Comparison of ENCODE assay signal across 8 cellular contexts in the genomic region with DNA sequence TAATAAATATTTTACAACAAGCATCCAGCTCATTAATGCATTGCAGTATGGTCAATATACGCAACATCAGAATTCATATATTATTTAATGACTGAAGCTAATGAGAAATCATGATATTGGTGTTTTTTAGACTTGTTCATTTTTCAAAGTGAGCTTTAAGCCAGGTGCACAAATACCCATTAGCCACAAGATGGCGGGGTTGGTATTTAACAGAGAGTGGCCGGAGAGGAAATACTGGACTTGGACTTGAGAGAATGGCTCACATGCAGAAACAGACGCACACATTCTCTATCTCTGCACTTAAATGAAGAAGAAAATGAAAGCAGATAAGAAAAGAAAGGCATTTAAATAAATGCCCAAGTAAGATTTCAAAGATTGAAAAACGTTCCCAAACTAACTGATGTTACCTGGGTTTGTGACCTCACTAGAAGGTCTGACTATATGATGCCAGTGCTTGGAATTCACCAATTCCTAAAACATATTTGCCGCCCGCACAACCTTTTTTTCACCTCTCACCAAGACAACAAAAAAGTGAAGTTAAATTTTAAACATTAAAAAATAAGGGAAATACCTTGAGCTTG. TPM values are rescaled to one million over a fixed set of nuclear protein-coding genes. Genes with fewer than 3 reads are reported as not detected.
A peak's percentile ranks its signal among the peaks of the same experiment; 100 is the strongest.
DNase-seq lines count a peak whose midpoint lies in the region; ATAC-seq and TF ChIP-seq lines count a peak whose summit lies in the region.

No MANE protein-coding gene starts in this region.

- TF ChIP-seq RAD21 in liver (IDR thresholded peaks at IDR 0.05) = peak; percentile 92 to 94

- DNase-seq in NCI-H2107 treated with DMSO at 0.1 percent for 48 hours (lab: John Stamatoyannopoulos, UW; ENCODE audit: unreplicated experiment) = peak; percentile 23
- no peak for DNase-seq in NCI-H2107 (lab: John Stamatoyannopoulos, UW)
- peak; percentile 87 for DNase-seq in choroid plexus epithelial cell (ENCODE audit: low read depth)
- DNase-seq in ureter (ENCODE audit: low spot score) = peak; percentile 54

- ATAC-seq in GM19468 (IDR thresholded peaks at IDR 0.05; ENCODE audit: extremely low read depth, unreplicated experiment) (peak; percentile 51), HG03469 (IDR thresholded peaks at IDR 0.05; ENCODE audit: unreplicated experiment) (peak; percentile 47)

- H3K4me1 ChIP-seq in OCI-LY1 (ENCODE audit: insufficient read depth, low read length, severe bottlenecking) (no peaks in the 10 kb centered on the region), liver (ENCODE audit: control insufficient read depth in 4 of 4, insufficient read depth in 4 of 4, low read length in 3 of 4) (no peaks in the 10 kb centered on the region)

- H3K27ac ChIP-seq in OCI-LY1 (ENCODE audit: low read depth, low read length, poor library complexity, severe bottlenecking) (no peak overlapping the region), liver (ENCODE audit: low read depth in 1 of 2, low read length in 2 of 2) (no peak overlapping the region)

- H3K27me3 ChIP-seq in OCI-LY1 (ENCODE audit: insufficient read depth, low read length) (no peaks in the 10 kb centered on the region), liver (ENCODE audit: control insufficient read depth in 4 of 4, insufficient read depth in 4 of 4, low read length in 3 of 4) (no peaks in the 10 kb centered on the region)

- H3K9me3 ChIP-seq in OCI-LY1 (ENCODE audit: low read length) (no peaks in the 10 kb centered on the region), liver (ENCODE audit: control insufficient read depth in 4 of 4, low read length in 3 of 4) (no peaks in the 10 kb centered on the region)

- no peaks in the 10 kb centered on the region for H3F3A ChIP-seq in OCI-LY1 (ENCODE audit: insufficient read depth, low read length)

- peak; percentile 87 for TF ChIP-seq CTCF in OCI-LY1 (IDR thresholded peaks at IDR 0.05; ENCODE audit: low read length)
- peak; percentile 87 for TF ChIP-seq CTCF in choroid plexus epithelial cell (conservative IDR thresholded peaks at IDR 0.05; ENCODE audit: low read depth, low read length)
- TF ChIP-seq CTCF in liver (IDR thresholded peaks at IDR 0.05; ENCODE audit: low read depth, low read length, missing input control) = peak; percentile 87

- 25% methylated on average over 7 of the region's 7 CpGs for WGBS in liver

- no peaks in the 10 kb centered on the region for H4K20me1 ChIP-seq in OCI-LY1 (ENCODE audit: insufficient read depth, low read length)

- H3K4me2 ChIP-seq in OCI-LY1 (ENCODE audit: low read length) = no peak overlapping the region

- H3K9me2 ChIP-seq in OCI-LY1 (ENCODE audit: low read depth, low read length) = no peaks in the 10 kb centered on the region

- no peak overlapping the region for H3K9ac ChIP-seq in OCI-LY1 (ENCODE audit: low read length)
- no peak overlapping the region for H3K9ac ChIP-seq in liver (ENCODE audit: low read depth in 1 of 2, low read length in 2 of 2)

- H3K36me3 ChIP-seq in OCI-LY1 (ENCODE audit: insufficient read depth, low read length) = no peaks in the 10 kb centered on the region
- no peaks in the 10 kb centered on the region for H3K36me3 ChIP-seq in liver (ENCODE audit: control insufficient read depth in 4 of 4, insufficient read depth in 3 of 4, low read depth in 1 of 4, low read length in 3 of 4)

- H2AFZ ChIP-seq in OCI-LY1 (ENCODE audit: low read length) = no peak overlapping the region

- H3K79me2 ChIP-seq in OCI-LY1 (ENCODE audit: insufficient read depth, low read length) = no peaks in the 10 kb centered on the region

- H3K4me3 ChIP-seq in OCI-LY1 (ENCODE audit: low read depth, low read length, poor library complexity, severe bottlenecking) (no peak overlapping the region), choroid plexus epithelial cell (ENCODE audit: low read depth, low read length) (no peak overlapping the region), liver (ENCODE audit: low read depth in 1 of 3, low read length in 3 of 3) (no peak overlapping the region)

TF ChIP-seq in liver, 16 proteins besides CTCF, POLR2A, EP300 and RAD21:
- TF ChIP-seq, protein P1, sequence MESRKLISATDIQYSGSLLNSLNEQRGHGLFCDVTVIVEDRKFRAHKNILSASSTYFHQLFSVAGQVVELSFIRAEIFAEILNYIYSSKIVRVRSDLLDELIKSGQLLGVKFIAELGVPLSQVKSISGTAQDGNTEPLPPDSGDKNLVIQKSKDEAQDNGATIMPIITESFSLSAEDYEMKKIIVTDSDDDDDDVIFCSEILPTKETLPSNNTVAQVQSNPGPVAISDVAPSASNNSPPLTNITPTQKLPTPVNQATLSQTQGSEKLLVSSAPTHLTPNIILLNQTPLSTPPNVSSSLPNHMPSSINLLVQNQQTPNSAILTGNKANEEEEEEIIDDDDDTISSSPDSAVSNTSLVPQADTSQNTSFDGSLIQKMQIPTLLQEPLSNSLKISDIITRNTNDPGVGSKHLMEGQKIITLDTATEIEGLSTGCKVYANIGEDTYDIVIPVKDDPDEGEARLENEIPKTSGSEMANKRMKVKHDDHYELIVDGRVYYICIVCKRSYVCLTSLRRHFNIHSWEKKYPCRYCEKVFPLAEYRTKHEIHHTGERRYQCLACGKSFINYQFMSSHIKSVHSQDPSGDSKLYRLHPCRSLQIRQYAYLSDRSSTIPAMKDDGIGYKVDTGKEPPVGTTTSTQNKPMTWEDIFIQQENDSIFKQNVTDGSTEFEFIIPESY (IDR thresholded peaks at IDR 0.05) = no peak
- TF ChIP-seq FOXA2 (IDR thresholded peaks at IDR 0.05) = no peak
- peak; percentile 32 for TF ChIP-seq YY1 (IDR thresholded peaks at IDR 0.05)
- TF ChIP-seq HNF4A (conservative IDR thresholded peaks at IDR 0.05) = peak in 1 of 2 donors; percentile 15
TF ChIP-seq in liver: peak in this region for 2.

RNA-seq across cellular contexts. Expression of a gene that starts 21.2 kb away (rescaled TPM):
- total RNA-seq in liver = 10 to 100 TPM; 26.3 to 57.6 TPM
- 10 to 100 TPM; 14.0 to 32.5 TPM for polyA plus RNA-seq in liver
- 51.9 TPM for total RNA-seq in ureter
